ENCODE assay signal across 24 cellular contexts in the genomic region with DNA sequence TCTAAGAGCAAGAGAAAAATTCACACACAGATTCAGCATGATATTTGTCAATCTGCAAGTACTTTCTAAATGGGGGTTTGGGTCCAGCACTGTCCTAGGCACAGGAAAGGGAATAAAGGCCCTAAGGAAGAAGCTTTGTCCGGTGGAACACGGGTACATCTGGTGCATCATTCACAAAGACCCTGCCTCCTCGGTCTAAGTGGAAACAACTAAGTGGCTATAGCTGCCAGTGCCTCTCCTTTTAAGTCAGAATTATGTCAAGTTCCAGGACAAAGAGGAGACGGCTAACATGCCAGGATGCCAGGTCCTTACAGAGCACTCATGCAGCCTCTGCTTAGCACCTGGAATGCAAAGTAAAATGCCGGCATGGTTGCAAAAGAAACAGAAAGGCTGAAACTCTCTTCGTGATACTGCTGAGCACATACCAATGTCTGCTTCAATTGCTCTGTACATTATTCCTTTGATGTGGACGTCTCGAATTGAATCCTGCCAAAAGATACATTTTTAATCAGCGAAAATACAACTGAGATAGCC. TPM values are rescaled to one million over a fixed set of nuclear protein-coding genes. Genes with fewer than 3 reads are reported as not detected.
DNase-seq lines count a peak whose midpoint lies in the region; FAIRE-seq and TF ChIP-seq lines count a peak whose summit lies in the region.
"Had no signal": no experiment of that assay in that cellular context is flagged by ENCODE, and none has a peak within 500 bp of the region (broad histone marks: within the 10 kb centered on the region; RNA-seq: fewer than 3 reads in every experiment).

No MANE protein-coding gene starts in this region.

- no peaks in the 10 kb centered on the region for H3K9me3 Mint-ChIP-seq in type B pancreatic cell
- H3K9me3 Mint-ChIP-seq in activated T-cell treated with anti-CD3 and anti-CD28 coated beads, Interleukin-2, amount 50 U/mL, for 24 hours = no peaks in the 10 kb centered on the region
- H3K9me3 Mint-ChIP-seq: CD14-positive monocyte; CD4-positive, alpha-beta T cell; H9 had no signal

- TF ChIP-seq CTCF in VCaP (conservative IDR thresholded peaks at IDR 0.05) (no peak), type B pancreatic cell (conservative IDR thresholded peaks at IDR 0.05) (no peak), GM10266 (IDR thresholded peaks at IDR 0.05; ENCODE audit: control insufficient read depth, insufficient read depth, low read depth, missing control alignments) (no peak)

- H3K36me3 Mint-ChIP-seq in type B pancreatic cell = peaks cover 29% of the 10 kb centered on the region
- H3K36me3 Mint-ChIP-seq in activated T-cell treated with anti-CD3 and anti-CD28 coated beads, Interleukin-2, amount 50 U/mL, for 24 hours (ENCODE audit: low read depth) = peaks cover 75% of the 10 kb centered on the region

- no peak overlapping the region for H2AFZ ChIP-seq in trophoblast cell (ENCODE audit: insufficient read depth, low read length, poor library complexity)
- H2AFZ ChIP-seq: GM23248 had no signal

- H3K27ac ChIP-seq in VCaP (peak overlapping the region; percentile 28), trophoblast cell (ENCODE audit: low read depth, low read length) (peak overlapping the region; percentile 59)
- H3K27ac ChIP-seq: A549; BLaER1 treated with 17β-estradiol and CSF1 and Interleukin-3, amounts not matched to agents 10 nM and 100 nM; GM23248 had no signal

- no peak overlapping the region for H2AK5ac ChIP-seq in trophoblast cell (ENCODE audit: low read length)

- H3K27me3 Mint-ChIP-seq in type B pancreatic cell = no peaks in the 10 kb centered on the region
- H3K27me3 Mint-ChIP-seq in activated T-cell treated with anti-CD3 and anti-CD28 coated beads, Interleukin-2, amount 50 U/mL, for 24 hours = no peaks in the 10 kb centered on the region
- H3K27me3 Mint-ChIP-seq: CD4-positive, alpha-beta T cell had no signal

- H2BK120ac ChIP-seq in trophoblast cell (ENCODE audit: insufficient read depth, low read length, poor library complexity) = peak overlapping the region; percentile 71

- no peak overlapping the region for H4K8ac ChIP-seq in trophoblast cell (ENCODE audit: low read depth, low read length)

- no peaks in the 10 kb centered on the region for H3K9me3 ChIP-seq in trophoblast cell (ENCODE audit: insufficient read depth, low read depth, low read length)
- H3K9me3 ChIP-seq: A549, BE2C had no signal

- H3K79me1 ChIP-seq in trophoblast cell (ENCODE audit: low read length) = peaks cover 11% of the 10 kb centered on the region

- peaks cover 9% of the 10 kb centered on the region for H3K4me1 Mint-ChIP-seq in type B pancreatic cell (ENCODE audit: unreplicated experiment)
- no peaks in the 10 kb centered on the region for H3K4me1 Mint-ChIP-seq in activated T-cell treated with anti-CD3 and anti-CD28 coated beads, Interleukin-2, amount 50 U/mL, for 24 hours (ENCODE audit: low read depth)

- no peak overlapping the region for H2BK12ac ChIP-seq in trophoblast cell (ENCODE audit: low read length)

- no peaks in the 10 kb centered on the region for H3K79me2 ChIP-seq in trophoblast cell (ENCODE audit: control insufficient read depth, insufficient read depth, low read length, poor library complexity)

- FAIRE-seq in H54 (lab: Jason Lieb, UNC) = peak; percentile 36
- FAIRE-seq: A549, G401.6, GM12878, GM19239, H1 had no signal

- H3K23ac ChIP-seq in trophoblast cell (ENCODE audit: low read length) = no peak overlapping the region

- H3K4me1 ChIP-seq in trophoblast cell (ENCODE audit: control insufficient read depth in 1 of 2, insufficient read depth in 2 of 2, low read length in 2 of 2) = peaks cover 20 to 27% of the 10 kb centered on the region in 2 experiments
- H3K4me1 ChIP-seq: BE2C; BLaER1 treated with 17β-estradiol and CSF1 and Interleukin-3, amounts not matched to agents 10 nM and 100 nM had no signal

- H3K4me3 ChIP-seq in trophoblast cell (ENCODE audit: low read depth, low read length) = no peak overlapping the region
- H3K4me3 ChIP-seq: A549; BLaER1 treated with 17β-estradiol and CSF1 and Interleukin-3, amounts not matched to agents 10 nM and 100 nM; GM12878; GM23248 had no signal

- H3K36me3 ChIP-seq in trophoblast cell (ENCODE audit: control insufficient read depth in 1 of 2, insufficient read depth in 2 of 2, low read length in 2 of 2) = peaks cover 1 to 8% of the 10 kb centered on the region in 2 experiments
- H3K36me3 ChIP-seq: BE2C had no signal

- no peak overlapping the region for H3K14ac ChIP-seq in trophoblast cell (ENCODE audit: low read length)

- DNase-seq in H54 (ENCODE audit: insufficient read length, low spot score) (no peak), trophoblast cell (peak; percentile 42 to 73), type B pancreatic cell (ENCODE audit: extremely low spot score, unreplicated experiment) (no peak), GM10266 (ENCODE audit: extremely low spot score) (no peak), NCI-H2227 treated with DMSO at 0.1 percent for 48 hours (lab: John Stamatoyannopoulos, UW) (no peak)
- no peak for DNase-seq in activated T-cell treated with anti-CD3 and anti-CD28 coated beads, Interleukin-2, amount 50 U/mL, for 24 hours
- DNase-seq: 8988T; ACHN; AML-193; BE2C; CD4-positive, alpha-beta T cell; COR-L47; DMS153; DND-41; GM23248; H9 had no signal

- no peak overlapping the region for H3K4me3 Mint-ChIP-seq in type B pancreatic cell
- H3K4me3 Mint-ChIP-seq in activated T-cell treated with anti-CD3 and anti-CD28 coated beads, Interleukin-2, amount 50 U/mL, for 24 hours = no peak overlapping the region
- H3K4me3 Mint-ChIP-seq: CD14-positive monocyte; CD4-positive, alpha-beta T cell; H9 had no signal

- H3K4ac ChIP-seq in trophoblast cell (ENCODE audit: low read depth, low read length) = no peak overlapping the region

- no peak overlapping the region for H3K9ac ChIP-seq in trophoblast cell (ENCODE audit: low read length)
- H3K9ac ChIP-seq: BLaER1 treated with 17β-estradiol and CSF1 and Interleukin-3, amounts not matched to agents 10 nM and 100 nM; GM23248 had no signal

- H3K27me3 ChIP-seq in trophoblast cell (ENCODE audit: insufficient read depth, low read length) = no peaks in the 10 kb centered on the region
- H3K27me3 ChIP-seq: BE2C; BLaER1 treated with 17β-estradiol and CSF1 and Interleukin-3, amounts not matched to agents 10 nM and 100 nM had no signal

- no peak overlapping the region for H3K18ac ChIP-seq in trophoblast cell (ENCODE audit: low read length)

- WGBS in trophoblast cell (ENCODE audit: extremely low coverage, insufficient coverage, insufficient read length) = no CpG with 5 or more reads among the region's 9 CpGs

- H4K12ac ChIP-seq in trophoblast cell (ENCODE audit: low read depth, low read length) = no peak overlapping the region

- no peak overlapping the region for H3K4me2 ChIP-seq in trophoblast cell (ENCODE audit: low read length)
- H3K4me2 ChIP-seq: A549; BLaER1 treated with 17β-estradiol and CSF1 and Interleukin-3, amounts not matched to agents 10 nM and 100 nM had no signal

- TF ChIP-seq POLR2A in H54 (IDR thresholded peaks at IDR 0.05; ENCODE audit: low read depth, low read length) = no peak

- peak overlapping the region; percentile 37 for H3K27ac Mint-ChIP-seq in type B pancreatic cell
- no peak overlapping the region for H3K27ac Mint-ChIP-seq in activated T-cell treated with anti-CD3 and anti-CD28 coated beads, Interleukin-2, amount 50 U/mL, for 24 hours
- H3K27ac Mint-ChIP-seq: CD14-positive monocyte; CD4-positive, alpha-beta T cell; H9 had no signal

- no peak overlapping the region for H2BK5ac ChIP-seq in trophoblast cell (ENCODE audit: low read depth, low read length, poor library complexity)

- H4K91ac ChIP-seq in trophoblast cell (ENCODE audit: low read depth, low read length) = peak overlapping the region; percentile 31

RNA-seq across cellular contexts. Expression of a gene that starts 47.5 kb away (rescaled TPM):
- polyA plus RNA-seq in trophoblast cell (2013) = 5.9 and 6.1 TPM in 2 replicates
- 10.9 and 16.3 TPM in 2 replicates for total RNA-seq in type B pancreatic cell (ENCODE audit: low replicate concordance)

Comparison
In these comparisons a context has a peak if more than half of its experiments do, and no peak if none do; other contexts are left out.
1. DNase-seq: peak in trophoblast cell (2 of 2); none in H54 (single experiment), type B pancreatic cell (single experiment), GM10266 (single experiment), activated T-cell treated with anti-CD3 and anti-CD28 coated beads, Interleukin-2, amount 50 U/mL, for 24 hours (single experiment) and NCI-H2227 treated with DMSO at 0.1 percent for 48 hours (single experiment).